8 cellular contexts compared by ENCODE assay signal in genomic region chr13:24680258-24680920, GRCh38. TPM values are rescaled to one million over a fixed set of nuclear protein-coding genes. Genes with fewer than 3 reads are reported as not detected.
A peak's percentile ranks its signal among the peaks of the same experiment; 100 is the strongest.
DNase-seq lines count a peak whose midpoint lies in the region; ATAC-seq and TF ChIP-seq lines count a peak whose summit lies in the region.

TSS of gene ATP12A (plus strand) at chr13:24680408. CDS start at chr13:24680744, 336 bp downstream.

- H3K4me3 Mint-ChIP-seq in naive B cell (peak within 1 kb of the TSS; percentile 1 to 84 (median 60)), HFFc6 (no peak within 1 kb of the TSS)

- DNase-seq in GM10248 (ENCODE audit: extremely low spot score) (peak; percentile 40), T follicular helper cell (ENCODE audit: low read depth) (peak; percentile 4), mammary epithelial cell (peak; percentile 45), naive B cell (no peak), GDM1 (lab: John Stamatoyannopoulos, UW) (no peak), HFFc6 (no peak)

- ATAC-seq in naive B cell (ENCODE audit: low read depth in 2 of 2) (peak; percentile 27 to 32), HG03095 (IDR thresholded peaks at IDR 0.05; ENCODE audit: unreplicated experiment) (no peak), HG02763 (IDR thresholded peaks at IDR 0.05; ENCODE audit: unreplicated experiment) (no peak)

- no peaks in the 10 kb centered on the region for H3K79me2 ChIP-seq in mammary epithelial cell (ENCODE audit: insufficient read depth, low read length)

- H3K9ac ChIP-seq in mammary epithelial cell (ENCODE audit: insufficient read depth, low read length): no peak within 1 kb of the TSS

- no peaks in the 10 kb centered on the region for H3K36me3 Mint-ChIP-seq in naive B cell
- H3K36me3 Mint-ChIP-seq in HFFc6 (ENCODE audit: low read depth): no peaks in the 10 kb centered on the region

- dilution Hi-C loops in mammary epithelial cell (cut with HindIII; ENCODE audit: low sequenced_read_pairs): no loop called here

- H3K36me3 ChIP-seq in mammary epithelial cell (ENCODE audit: insufficient read depth, low read length): no peaks in the 10 kb centered on the region

- peaks cover 0 to 3% (median 0%) of the 10 kb centered on the region in 7 donors for H3K9me3 Mint-ChIP-seq in naive B cell
- no peaks in the 10 kb centered on the region for H3K9me3 Mint-ChIP-seq in HFFc6

- peak within 1 kb of the TSS; percentile 92 for H2AFZ ChIP-seq in mammary epithelial cell (ENCODE audit: low read depth, low read length)

- 3% methylated on average over 8 of the region's 75 CpGs for WGBS in mammary epithelial cell (ENCODE audit: low coverage, missing lambda C conversion rate)

- no peak for TF ChIP-seq CTCF in GM10248 (IDR thresholded peaks at IDR 0.05; ENCODE audit: control extremely low read depth, extremely low read depth, low read depth, missing control alignments)
- TF ChIP-seq CTCF in mammary epithelial cell (conservative IDR thresholded peaks at IDR 0.05 in 1 of 2, IDR thresholded peaks at IDR 0.05 in 1 of 2; ENCODE audit: extremely low read depth in 1 of 2, insufficient read depth in 1 of 2, low read depth in 1 of 2, low read length in 2 of 2): peak in 1 of 2 donors; percentile 21
- no peak for TF ChIP-seq CTCF in HFFc6 (IDR thresholded peaks at IDR 0.05)

- H3K27ac ChIP-seq in mammary epithelial cell (ENCODE audit: insufficient read depth, low read depth, low read length): no peak within 1 kb of the TSS

- no peaks in the 10 kb centered on the region for H4K20me1 ChIP-seq in mammary epithelial cell (ENCODE audit: insufficient read depth, low read length)

- intact Hi-C loops in mammary epithelial cell (cut with micrococcal nuclease): no loop called here

- BruUV-seq in mammary epithelial cell (replicated peaks; lab: Mats Ljungman, UMichigan): no TSS peak

- H3K4me2 ChIP-seq in mammary epithelial cell (ENCODE audit: insufficient read depth, low read depth, low read length): peak within 1 kb of the TSS; percentile 99

- POLR2A ChIA-PET in GM10248 (lab: Yijun Ruan, JAX): no interaction called here

- H3K27me3 Mint-ChIP-seq in naive B cell (peaks cover 42 to 68% (median 64%) of the 10 kb centered on the region in 3 donors), HFFc6 (ENCODE audit: insufficient read depth) (peaks cover 40% of the 10 kb centered on the region)

- in situ Hi-C loops in mammary epithelial cell (cut with MboI; ENCODE audit: low sequenced_read_pairs in 2 of 2): no loop called here

- no peaks in the 10 kb centered on the region for H3K27me3 ChIP-seq in mammary epithelial cell (ENCODE audit: insufficient read depth, low read length)

- H3K4me3 ChIP-seq in mammary epithelial cell (replicated peaks in 1 of 3; ENCODE audit: insufficient read depth in 1 of 3, low read depth in 2 of 3, low read length in 3 of 3): peak within 1 kb of the TSS; percentile 54 to 66 (median 59)

- H3K4me1 ChIP-seq in mammary epithelial cell (ENCODE audit: insufficient read depth, low read length): peaks cover 28% of the 10 kb centered on the region

- H3K4me1 Mint-ChIP-seq in naive B cell (peaks cover 13 to 20% (median 17%) of the 10 kb centered on the region in 3 donors), HFFc6 (ENCODE audit: low read depth) (no peaks in the 10 kb centered on the region)

- CTCF ChIA-PET in GM10248 (lab: Yijun Ruan, JAX): interaction anchor here (1.6 to 4.5 kb wide), 2 partner anchors 12 to 315 kb away, joined by 5 to 43 read pairs; no protein-coding TSS in a partner anchor
- CTCF ChIA-PET in mammary epithelial cell (lab: Charles Lee; ENCODE audit: low non-redundant PET): interaction anchor here (0.6 kb wide), 1 partner anchor 8 kb away, joined by 3 read pairs; no protein-coding TSS in a partner anchor

- H3K27ac Mint-ChIP-seq in naive B cell (peak within 1 kb of the TSS in 1 of 6 donors; percentile 72), HFFc6 (no peak within 1 kb of the TSS)

- H3K9me3 ChIP-seq in mammary epithelial cell (replicated peaks; ENCODE audit: insufficient read depth, low read length): no peaks in the 10 kb centered on the region

RNA-seq across cellular contexts. Expression of gene ATP12A, which starts in this region (rescaled TPM):
- total RNA-seq in mammary epithelial cell: under 1 TPM; 0.17 to 0.68 TPM
- 5.2 TPM for polyA plus RNA-seq in mammary epithelial cell
- 4.5 TPM for polyA minus RNA-seq in mammary epithelial cell
- not detected for polyA plus RNA-seq in naive B cell (ENCODE audit: low read depth in 6 of 6)
- not detected for total RNA-seq in HFFc6 (2021; fragmentation: NEBNext Ultra II Directional; extraction: Animal tissue kit (Norgen Biotek cat#: 25700))

Comparison
In these comparisons a context has a peak if more than half of its experiments do, and no peak if none do; other contexts are left out.
1. Peak in ATAC-seq in naive B cell; RNA of the gene not detected or under 1 TPM.
2. DNase-seq: peak in GM10248 (single experiment), T follicular helper cell (single experiment) and mammary epithelial cell (single experiment); none in naive B cell (single experiment), GDM1 (single experiment) and HFFc6 (single experiment).